In the genomic region with DNA sequence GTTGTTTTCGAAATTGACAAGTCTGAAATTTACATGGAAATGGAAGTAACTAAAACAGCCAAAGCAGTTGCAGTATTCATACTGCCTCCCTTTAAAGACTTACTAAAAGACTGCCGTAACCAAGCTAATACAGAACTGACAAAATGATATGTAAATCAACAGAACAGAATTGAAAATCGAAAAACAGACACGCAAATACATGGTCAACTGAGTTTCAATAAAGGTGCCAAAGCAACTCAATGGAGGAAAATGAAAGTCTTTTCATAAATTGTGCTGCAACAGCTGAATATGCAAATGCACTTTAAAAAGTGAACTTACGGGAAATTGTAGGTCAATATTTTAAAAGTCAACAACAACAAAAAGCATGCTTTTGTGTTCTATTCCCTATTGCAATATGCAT, we compare ENCODE assay signal across 22 cellular contexts. TPM values are rescaled to one million over a fixed set of nuclear protein-coding genes. Genes with fewer than 3 reads are reported as not detected.
A peak's percentile ranks its signal among the peaks of the same experiment; 100 is the strongest.
DNase-seq lines count a peak whose midpoint lies in the region; ATAC-seq, FAIRE-seq and TF ChIP-seq lines count a peak whose summit lies in the region.
"Had no signal": no experiment of that assay in that cellular context is flagged by ENCODE, and none has a peak within 500 bp of the region (broad histone marks: within the 10 kb centered on the region; RNA-seq: fewer than 3 reads in every experiment).

No MANE protein-coding gene starts in this region.

- intact Hi-C loops in pancreas (cut with DNase I): no loop called here

- no peak for TF ChIP-seq POLR2A in erythroblast (IDR thresholded peaks at IDR 0.05; ENCODE audit: low read length)

- DNase-seq in GM20000 (ENCODE audit: low spot score) (peak; percentile 22), pancreas (no peak), DMS53 treated with DMSO at 0.1 percent for 48 hours (lab: John Stamatoyannopoulos, UW; ENCODE audit: unreplicated experiment) (no peak), erythroblast (lab: John Stamatoyannopoulos, UW) (no peak)
- DNase-seq: activated CD4-positive, alpha-beta T cell treated with anti-CD3 and anti-CD28 coated beads, Interleukin-2, amount 50 U/mL, for 1 hour; activated CD8-positive, alpha-beta memory T cell treated with anti-CD3 and anti-CD28 coated beads, Interleukin-2, amount 10 ng/mL, durations not matched to agents 7 days and 5 days; activated naive CD4-positive, alpha-beta T cell treated with anti-CD3 and anti-CD28 coated beads for 36 hours; Caco-2; DND-41; mesendoderm; NCI-H1105 treated with DMSO at 0.1 percent for 48 hours; NCI-H2029; NCI-H69; right lobe of liver; stimulated activated CD4-positive, alpha-beta T cell treated with anti-CD3 and anti-CD28 coated beads, Interleukin-2, amount 100 ng/mL, for 48 hours; SW 1271 had no signal

- 72 to 94% methylated on average over 5 of the region's 5 CpGs for WGBS in pancreas, 2 donors

- H3K36me3 ChIP-seq in pancreas: no peaks in the 10 kb centered on the region
- H3K36me3 ChIP-seq: gastroesophageal sphincter, right lobe of liver had no signal

- H3K9me3 ChIP-seq in pancreas: no peaks in the 10 kb centered on the region
- H3K9me3 ChIP-seq: Caco-2, gastroesophageal sphincter, right lobe of liver had no signal

- TF ChIP-seq CTCF in GM20000 (IDR thresholded peaks at IDR 0.05; ENCODE audit: extremely low read depth, missing control alignments) (no peak), pancreas (IDR thresholded peaks at IDR 0.05) (no peak)

- ATAC-seq in GM18520 (IDR thresholded peaks at IDR 0.05; ENCODE audit: unreplicated experiment) (peak; percentile 31), HG03439 (IDR thresholded peaks at IDR 0.05; ENCODE audit: unreplicated experiment) (peak; percentile 64), pancreas (no peak), GM21390 (IDR thresholded peaks at IDR 0.05; ENCODE audit: unreplicated experiment) (no peak)
- ATAC-seq: activated CD8-positive, alpha-beta memory T cell treated with anti-CD3 and anti-CD28 coated beads, Interleukin-2, amount 10 ng/mL, durations not matched to agents 7 days and 5 days; gastroesophageal sphincter; right lobe of liver; WTC11 had no signal

- no peak overlapping the region for H3K27ac ChIP-seq in pancreas
- H3K27ac ChIP-seq: C4-2B, gastroesophageal sphincter, right lobe of liver had no signal

- no peak for FAIRE-seq in pancreas (lab: Jason Lieb, UNC)

- no peak overlapping the region for H3K4me3 ChIP-seq in pancreas
- H3K4me3 ChIP-seq: gastroesophageal sphincter, right lobe of liver had no signal

- no peaks in the 10 kb centered on the region for H3K27me3 ChIP-seq in pancreas
- H3K27me3 ChIP-seq: gastroesophageal sphincter, right lobe of liver had no signal

- peaks cover 8 to 27% (median 12%) of the 10 kb centered on the region in 3 donors for H3K4me1 ChIP-seq in pancreas

RNA-seq across cellular contexts. Expression of gene TMEM131, which starts 34.2 kb away (rescaled TPM):
- total RNA-seq in pancreas: 10 to 100 TPM; 15.5 to 26.5 (median 21.4) TPM
- 10 to 100 TPM in 1 of 2 donors, 1 to 10 TPM in 1; 8.1 to 11.0 TPM for polyA plus RNA-seq in pancreas

Comparison
In these comparisons a context has a peak if more than half of its experiments do, and no peak if none do; other contexts are left out.
1. ATAC-seq: peak in GM18520 (single experiment) and HG03439 (single experiment); none in pancreas (0 of 4) and GM21390 (single experiment).